Comparison of ENCODE assay signal across 1 cellular context in genomic region chr14:102316746-102317563, GRCh38.
A peak's percentile ranks its signal among the peaks of the same experiment; 100 is the strongest.
TF ChIP-seq lines count a peak whose summit lies in the region.

No MANE protein-coding gene starts in this region.

TF ChIP-seq in HepG2, 621 proteins besides CTCF, POLR2A, EP300 and RAD21 (continued from another document and continues in another):
- TF ChIP-seq ZGPAT (CRISPR knock-in tag; IDR thresholded peaks at IDR 0.05) (peak; percentile 84; the same call in 1 of the 2 replicates), ZNF780A (CRISPR knock-in tag; IDR thresholded peaks at IDR 0.05) (no peak), PHF21A (CRISPR knock-in tag; IDR thresholded peaks at IDR 0.05) (peak; percentile 91), ZNF276 (CRISPR knock-in tag; IDR thresholded peaks at IDR 0.05; ENCODE audit: low read depth) (no peak; the same call in 1 of the 2 replicates), ZNF616 (CRISPR knock-in tag; IDR thresholded peaks at IDR 0.05; ENCODE audit: low read depth) (no peak), REST (IDR thresholded peaks at IDR 0.05; ENCODE audit: borderline replicate concordance in 1 of 2, low read depth in 1 of 2, low read length in 2 of 2) (no peak), ZNF260 (CRISPR knock-in tag; IDR thresholded peaks at IDR 0.05; ENCODE audit: borderline replicate concordance, low read depth) (no peak), IKZF1 (IDR thresholded peaks at IDR 0.05) (no peak), POGK (CRISPR knock-in tag; conservative IDR thresholded peaks at IDR 0.05) (peak; percentile 76; the same call in 1 of the 2 replicates), DMAP1 (CRISPR knock-in tag; IDR thresholded peaks at IDR 0.05) (no peak), ZNF512B (CRISPR knock-in tag; IDR thresholded peaks at IDR 0.05; ENCODE audit: borderline replicate concordance) (0 out of 2 replicates have a peak, but pooled peaks have one; percentile 4), ZBTB34 (CRISPR knock-in tag; IDR thresholded peaks at IDR 0.05) (peak; percentile 88), SYNCRIP (IDR thresholded peaks at IDR 0.05; ENCODE audit: insufficient read depth, low read depth, low read length) (no peak), HMGXB3 (CRISPR knock-in tag; IDR thresholded peaks at IDR 0.05; ENCODE audit: borderline replicate concordance) (no peak; the same call in 1 of the 2 replicates), ZNF3 (CRISPR knock-in tag; IDR thresholded peaks at IDR 0.05) (no peak; the same call in 1 of the 2 replicates), KDM5A (IDR thresholded peaks at IDR 0.05; ENCODE audit: borderline replicate concordance, low read length) (0 out of 2 replicates have a peak, but pooled peaks have one; percentile 17), ZNF484 (CRISPR knock-in tag; IDR thresholded peaks at IDR 0.05; ENCODE audit: borderline replicate concordance, low read depth) (no peak), FIP1L1 (IDR thresholded peaks at IDR 0.05; ENCODE audit: borderline replicate concordance, insufficient read depth, low read depth, low read length) (no peak), ELF3 (CRISPR knock-in tag; IDR thresholded peaks at IDR 0.05) (peak; percentile 56), ZNF557 (CRISPR knock-in tag; IDR thresholded peaks at IDR 0.05) (no peak), NFE2L1 (CRISPR knock-in tag; IDR thresholded peaks at IDR 0.05; ENCODE audit: borderline replicate concordance) (no peak), ZNF329 (CRISPR knock-in tag; IDR thresholded peaks at IDR 0.05; ENCODE audit: low read depth) (no peak), MATR3 (CRISPR knock-in tag; IDR thresholded peaks at IDR 0.05) (no peak), ZNF841 (CRISPR knock-in tag; IDR thresholded peaks at IDR 0.05; ENCODE audit: borderline replicate concordance) (no peak), E2F2 (CRISPR knock-in tag; IDR thresholded peaks at IDR 0.05; ENCODE audit: borderline replicate concordance) (no peak), ZNF83 (CRISPR knock-in tag; IDR thresholded peaks at IDR 0.05; ENCODE audit: borderline replicate concordance) (no peak), ZBTB8A (CRISPR knock-in tag; IDR thresholded peaks at IDR 0.05; ENCODE audit: borderline replicate concordance, low read depth) (peak; percentile 74; the same call in 1 of the 2 replicates), SSRP1 (CRISPR knock-in tag; IDR thresholded peaks at IDR 0.05) (no peak), ATF7 (IDR thresholded peaks at IDR 0.05) (no peak), ATF7 (CRISPR knock-in tag; IDR thresholded peaks at IDR 0.05) (peak; percentile 62; the same call in 1 of the 2 replicates), MBNL3 (CRISPR knock-in tag; conservative IDR thresholded peaks at IDR 0.05) (no peak), MAX (IDR thresholded peaks at IDR 0.05) (no peak; the same call in 1 of the 2 replicates)
